ENCODE assay signal across 17 cellular contexts in genomic region chr17:58565389-58566311, GRCh38. TPM values are rescaled to one million over a fixed set of nuclear protein-coding genes. Genes with fewer than 3 reads are reported as not detected.
A peak's percentile ranks its signal among the peaks of the same experiment; 100 is the strongest.
DNase-seq lines count a peak whose midpoint lies in the region; ATAC-seq and TF ChIP-seq lines count a peak whose summit lies in the region.
"Had no signal": no experiment of that assay in that cellular context is flagged by ENCODE, and none has a peak within 500 bp of the region (broad histone marks: within the 10 kb centered on the region; RNA-seq: fewer than 3 reads in every experiment).

No MANE protein-coding gene starts in this region.

- H4K20me1 ChIP-seq in mammary epithelial cell (ENCODE audit: insufficient read depth, low read length) (no peaks in the 10 kb centered on the region), OCI-LY7 (ENCODE audit: insufficient read depth, low read length) (no peaks in the 10 kb centered on the region), osteoblast (ENCODE audit: insufficient read depth, low read length) (no peaks in the 10 kb centered on the region)

- TF ChIP-seq EP300 in esophagus muscularis mucosa (IDR thresholded peaks at IDR 0.05): no peak

- CTCF ChIA-PET in mammary epithelial cell (lab: Charles Lee; ENCODE audit: low non-redundant PET) (no interaction called here), OCI-LY7 (lab: Charles Lee; ENCODE audit: unreplicated experiment) (interaction anchor here (0.6 to 0.7 kb wide), 2 partner anchors 11 to 322 kb away, joined by 3 read pairs; no protein-coding TSS in a partner anchor)

- intact Hi-C loops in mammary epithelial cell (cut with micrococcal nuclease): no loop called here
- intact Hi-C loops in breast epithelium (cut with DNase I; ENCODE audit: low total_unique reads): no loop called here
- intact Hi-C loops in OCI-LY7 (cut with micrococcal nuclease; ENCODE audit: unreplicated experiment): loop anchor here (1.0 kb wide), 1 partner anchor 47 kb away; no protein-coding TSS in a partner anchor
- intact Hi-C loops in esophagus muscularis mucosa (cut with DNase I): no loop called here

- POLR2A ChIA-PET in OCI-LY7 (lab: Charles Lee): interaction anchor here (0.5 to 2.2 kb wide), 2 partner anchors 66 to 129 kb away, joined by 5 to 14 read pairs; no protein-coding TSS in a partner anchor

- in situ Hi-C loops in mammary epithelial cell (cut with MboI; ENCODE audit: low sequenced_read_pairs in 2 of 2): no loop called here

- peaks cover 7% of the 10 kb centered on the region for H3K4me1 ChIP-seq in mammary epithelial cell (ENCODE audit: insufficient read depth, low read length)
- no peaks in the 10 kb centered on the region for H3K4me1 ChIP-seq in breast epithelium
- H3K4me1 ChIP-seq in OCI-LY7 (ENCODE audit: insufficient read depth, low read length, poor library complexity, severe bottlenecking): peaks cover 80% of the 10 kb centered on the region
- peaks cover 9% of the 10 kb centered on the region for H3K4me1 ChIP-seq in foreskin keratinocyte
- no peaks in the 10 kb centered on the region for H3K4me1 ChIP-seq in osteoblast (ENCODE audit: insufficient read depth, low read length)
- no peaks in the 10 kb centered on the region for H3K4me1 ChIP-seq in esophagus muscularis mucosa
- H3K4me1 ChIP-seq: vagina had no signal

- ATAC-seq in foreskin keratinocyte: peak; percentile 80
- ATAC-seq: activated naive CD8-positive, alpha-beta T cell treated with anti-CD3 and anti-CD28 coated beads, Interleukin-2, amount 50 U/mL, for 24 hours; left colon; mucosa of descending colon; T-cell had no signal

- TF ChIP-seq CTCF in mammary epithelial cell (conservative IDR thresholded peaks at IDR 0.05 in 1 of 2, IDR thresholded peaks at IDR 0.05 in 1 of 2; ENCODE audit: extremely low read depth in 1 of 2, insufficient read depth in 1 of 2, low read depth in 1 of 2, low read length in 2 of 2) (no peak), breast epithelium (IDR thresholded peaks at IDR 0.05) (no peak), OCI-LY7 (conservative IDR thresholded peaks at IDR 0.05; ENCODE audit: low read length) (no peak), foreskin keratinocyte (conservative IDR thresholded peaks at IDR 0.05) (no peak), osteoblast (IDR thresholded peaks at IDR 0.05; ENCODE audit: extremely low read depth, low read depth, low read length) (no peak), esophagus muscularis mucosa (IDR thresholded peaks at IDR 0.05) (no peak)

- no peaks in the 10 kb centered on the region for H3K27me3 ChIP-seq in mammary epithelial cell (ENCODE audit: insufficient read depth, low read length)
- H3K27me3 ChIP-seq in breast epithelium: no peaks in the 10 kb centered on the region
- peaks cover 57% of the 10 kb centered on the region for H3K27me3 ChIP-seq in foreskin keratinocyte
- no peaks in the 10 kb centered on the region for H3K27me3 ChIP-seq in osteoblast (ENCODE audit: insufficient read depth, low read length)
- H3K27me3 ChIP-seq in esophagus muscularis mucosa: no peaks in the 10 kb centered on the region
- H3K27me3 ChIP-seq: brain microvascular endothelial cell, vagina had no signal

- BruUV-seq in mammary epithelial cell (replicated peaks; lab: Mats Ljungman, UMichigan) (no TSS peak), OCI-LY7 (replicated peaks; lab: Mats Ljungman, UMichigan) (no TSS peak)

- H3K79me2 ChIP-seq in mammary epithelial cell (ENCODE audit: insufficient read depth, low read length) (no peaks in the 10 kb centered on the region), OCI-LY7 (ENCODE audit: insufficient read depth, low read depth, low read length) (no peaks in the 10 kb centered on the region), osteoblast (ENCODE audit: insufficient read depth, low read length) (no peaks in the 10 kb centered on the region)

- H3K9me3 ChIP-seq in mammary epithelial cell (replicated peaks; ENCODE audit: insufficient read depth, low read length) (no peaks in the 10 kb centered on the region), breast epithelium (no peaks in the 10 kb centered on the region), OCI-LY7 (ENCODE audit: low read length) (no peaks in the 10 kb centered on the region), osteoblast (ENCODE audit: low read depth, low read length) (no peaks in the 10 kb centered on the region), esophagus muscularis mucosa (no peaks in the 10 kb centered on the region)
- H3K9me3 ChIP-seq: mucosa of descending colon, vagina had no signal

- H2AFZ ChIP-seq in mammary epithelial cell (ENCODE audit: low read depth, low read length) (no peak overlapping the region), OCI-LY7 (ENCODE audit: low read length) (peak overlapping the region; percentile 11; the same call in 1 of the 2 replicates), osteoblast (ENCODE audit: low read length) (no peak overlapping the region)

- H3K9me2 ChIP-seq in OCI-LY7 (ENCODE audit: insufficient read depth, low read length): no peaks in the 10 kb centered on the region

- H3K9ac ChIP-seq in mammary epithelial cell (ENCODE audit: insufficient read depth, low read length): no peak overlapping the region

- TF ChIP-seq POLR2A in breast epithelium (IDR thresholded peaks at IDR 0.05): no peak
- TF ChIP-seq POLR2A in esophagus muscularis mucosa (IDR thresholded peaks at IDR 0.05; ENCODE audit: low read depth): no peak

- DNase-seq in mammary epithelial cell: peak; percentile 7
- DNase-seq in breast epithelium (ENCODE audit: low spot score in 2 of 2): no peak
- peak; percentile 45 for DNase-seq in OCI-LY7 (ENCODE audit: low spot score)
- peak; percentile 57 to 76 for DNase-seq in foreskin keratinocyte
- DNase-seq in osteoblast (ENCODE audit: insufficient read length, low spot score, missing footprints): no peak
- no peak for DNase-seq in NCI-H510A (lab: John Stamatoyannopoulos, UW)
- no peak for DNase-seq in esophagus muscularis mucosa (ENCODE audit: extremely low spot score)
- DNase-seq in stimulated activated CD4-positive, alpha-beta T cell treated with anti-CD3 and anti-CD28 coated beads, Interleukin-1b, Interleukin-23, amount 100 ng/mL, for 48 hours: no peak
- DNase-seq: activated CD4-positive, alpha-beta T cell treated with anti-CD3 and anti-CD28 coated beads, Interleukin-2, amount 10 ng/mL, durations not matched to agents 24 days and 14 days; activated naive CD8-positive, alpha-beta T cell treated with anti-CD3 and anti-CD28 coated beads, Interleukin-2, amount 50 U/mL, for 24 hours; brain microvascular endothelial cell; CD4-positive, alpha-beta T cell; left colon; mucosa of descending colon; NCI-H1417 treated with DMSO at 0.1 percent for 48 hours; T-cell had no signal

- H3K4me3 ChIP-seq in mammary epithelial cell (replicated peaks in 1 of 3; ENCODE audit: insufficient read depth in 1 of 3, low read depth in 2 of 3, low read length in 3 of 3): no peak overlapping the region
- H3K4me3 ChIP-seq in breast epithelium: no peak overlapping the region
- H3K4me3 ChIP-seq in OCI-LY7 (ENCODE audit: low read depth, low read length, poor library complexity, severe bottlenecking): peak overlapping the region; percentile 38
- no peak overlapping the region for H3K4me3 ChIP-seq in osteoblast (ENCODE audit: insufficient read depth, low read length)
- H3K4me3 ChIP-seq in esophagus muscularis mucosa: no peak overlapping the region
- H3K4me3 ChIP-seq: mucosa of descending colon, vagina had no signal

- H3K36me3 ChIP-seq in mammary epithelial cell (ENCODE audit: insufficient read depth, low read length) (no peaks in the 10 kb centered on the region), breast epithelium (no peaks in the 10 kb centered on the region), OCI-LY7 (ENCODE audit: insufficient read depth, low read length) (no peaks in the 10 kb centered on the region), osteoblast (ENCODE audit: insufficient read depth, low read length) (no peaks in the 10 kb centered on the region), esophagus muscularis mucosa (no peaks in the 10 kb centered on the region)
- H3K36me3 ChIP-seq: brain microvascular endothelial cell, vagina had no signal

- 56% methylated on average over 8 of the region's 8 CpGs for WGBS in mammary epithelial cell (ENCODE audit: low coverage, missing lambda C conversion rate)
- WGBS in esophagus muscularis mucosa: 67% methylated on average over 8 of the region's 8 CpGs

- dilution Hi-C loops in mammary epithelial cell (cut with HindIII; ENCODE audit: low sequenced_read_pairs): no loop called here

- H3K27ac ChIP-seq in mammary epithelial cell (ENCODE audit: insufficient read depth, low read depth, low read length) (no peak overlapping the region), breast epithelium (no peak overlapping the region), OCI-LY7 (ENCODE audit: low read depth, low read length, poor library complexity, severe bottlenecking) (peak overlapping the region; percentile 80), foreskin keratinocyte (no peak overlapping the region), osteoblast (ENCODE audit: low read depth, low read length) (no peak overlapping the region), esophagus muscularis mucosa (replicated peaks in 1 of 4) (no peak overlapping the region)
- H3K27ac ChIP-seq: brain microvascular endothelial cell, vagina had no signal

- no peak overlapping the region for H3K4me2 ChIP-seq in mammary epithelial cell (ENCODE audit: insufficient read depth, low read depth, low read length)
- peak overlapping the region; percentile 66 for H3K4me2 ChIP-seq in OCI-LY7 (ENCODE audit: low read length)
- H3K4me2 ChIP-seq in osteoblast (ENCODE audit: insufficient read depth, low read length): no peak overlapping the region

RNA-seq across cellular contexts. Expression of gene MTMR4, which starts 51.2 kb away (rescaled TPM):
- total RNA-seq in mammary epithelial cell (10 to 100 TPM; 27.8 to 27.9 TPM), breast epithelium (10 to 100 TPM; 35.7 to 53.6 (median 42.7) TPM), OCI-LY7 (2022) (51.0 and 61.1 TPM in 2 replicates), foreskin keratinocyte (32.2 and 32.9 TPM in 2 replicates), osteoblast (43.6 and 51.4 TPM in 2 replicates), esophagus muscularis mucosa (10 to 100 TPM; 24.4 to 29.9 (median 28.4) TPM)
- polyA plus RNA-seq in mammary epithelial cell (25.2 TPM), foreskin keratinocyte (5.6 and 6.7 TPM in 2 replicates)
- 83.6 TPM for polyA minus RNA-seq in mammary epithelial cell
- total RNA-seq in OCI-LY7 (2014; rRNA removed; shearing (Covaris generic)): 37.0 and 37.8 TPM in 2 replicates

Comparison
In these comparisons a context has a peak if more than half of its experiments do, and no peak if none do; other contexts are left out.
1. DNase-seq: peak in mammary epithelial cell (single experiment), OCI-LY7 (single experiment) and foreskin keratinocyte (2 of 2); none in breast epithelium (0 of 2), osteoblast (single experiment), NCI-H510A (single experiment), esophagus muscularis mucosa (single experiment) and stimulated activated CD4-positive, alpha-beta T cell treated with anti-CD3 and anti-CD28 coated beads, Interleukin-1b, Interleukin-23, amount 100 ng/mL, for 48 hours (single experiment).